Comparison of ENCODE assay signal across 8 cellular contexts in genomic region chr5:139660105-139660915, GRCh38. TPM values are rescaled to one million over a fixed set of nuclear protein-coding genes. Genes with fewer than 3 reads are reported as not detected.
DNase-seq lines count a peak whose midpoint lies in the region; ATAC-seq and TF ChIP-seq lines count a peak whose summit lies in the region.

No MANE protein-coding gene starts in this region.

- ATAC-seq in IMR-90 (ENCODE audit: low read depth) (peak; percentile 2), left lung (peak; percentile 71), HG02588 (IDR thresholded peaks at IDR 0.05; ENCODE audit: unreplicated experiment) (no peak), HG03439 (IDR thresholded peaks at IDR 0.05; ENCODE audit: unreplicated experiment) (no peak), GM18858 (IDR thresholded peaks at IDR 0.05; ENCODE audit: unreplicated experiment) (no peak)

- H3K4me1 ChIP-seq in IMR-90 (ENCODE audit: control insufficient read depth, insufficient read depth, low read length) = peaks cover 53% of the 10 kb centered on the region
- H3K4me1 ChIP-seq in breast epithelium = peaks cover 46 to 82% of the 10 kb centered on the region in 2 donors
- peaks cover 60 to 92% of the 10 kb centered on the region in 2 donors for H3K4me1 ChIP-seq in left lung
- H3K4me1 ChIP-seq in testis = peaks cover 55% of the 10 kb centered on the region

- H3K79me1 ChIP-seq in IMR-90 (ENCODE audit: low read depth in 1 of 2, low read length in 2 of 2) = peaks cover 40 to 89% of the 10 kb centered on the region in 2 experiments

- TF ChIP-seq POLR2A in IMR-90 (IDR thresholded peaks at IDR 0.05; ENCODE audit: low read depth, low read length) (no peak), breast epithelium (IDR thresholded peaks at IDR 0.05) (no peak), testis (IDR thresholded peaks at IDR 0.05) (no peak)

- H3K14ac ChIP-seq in IMR-90 (replicated peaks; ENCODE audit: low read depth, low read length) = peak overlapping the region; percentile 65

- no peak for TF ChIP-seq CTCF in IMR-90 (conservative IDR thresholded peaks at IDR 0.05; ENCODE audit: low read depth, low read length)
- no peak for TF ChIP-seq CTCF in breast epithelium (IDR thresholded peaks at IDR 0.05)
- no peak for TF ChIP-seq CTCF in left lung (IDR thresholded peaks at IDR 0.05)
- TF ChIP-seq CTCF in testis (IDR thresholded peaks at IDR 0.05) = no peak

- H3K4me2 ChIP-seq in IMR-90 (ENCODE audit: low read depth, low read length) = peak overlapping the region; percentile 73

- H3K56ac ChIP-seq in IMR-90 (ENCODE audit: extremely low read depth, insufficient read depth, low read length) = peak overlapping the region; percentile 67

- peak overlapping the region; percentile 66; the same call in 2 of the 3 replicates for H2BK15ac ChIP-seq in IMR-90 (ENCODE audit: low read depth, low read length)

- H4K91ac ChIP-seq in IMR-90 (ENCODE audit: insufficient read depth, low read depth, low read length) = peak overlapping the region; percentile 92

- in situ Hi-C loops in IMR-90 (cut with MboI; ENCODE audit: low sequenced_read_pairs) = no loop called here

- dilution Hi-C loops in IMR-90 (cut with HindIII; ENCODE audit: low sequenced_read_pairs, unreplicated experiment) = no loop called here

- H3K18ac ChIP-seq in IMR-90 (ENCODE audit: low read depth, low read length) = peak overlapping the region; percentile 87

- peak overlapping the region; percentile 90 for H3K4ac ChIP-seq in IMR-90 (ENCODE audit: low read depth, low read length)

- intact Hi-C loops in IMR-90 (cut with micrococcal nuclease) = no loop called here
- intact Hi-C loops in breast epithelium (cut with DNase I; ENCODE audit: low total_unique reads) = no loop called here
- intact Hi-C loops in left lung (cut with DNase I) = no loop called here
- intact Hi-C loops in testis (cut with DNase I; ENCODE audit: low total_unique reads) = no loop called here

- peak overlapping the region; percentile 85 for H2BK20ac ChIP-seq in IMR-90 (ENCODE audit: low read depth, low read length)

- H3K27ac ChIP-seq in IMR-90 (ENCODE audit: insufficient read depth, low read length) (peak overlapping the region; percentile 95), breast epithelium (peak overlapping the region; percentile 97), left lung (peak overlapping the region; percentile 79 to 83), testis (peak overlapping the region; percentile 68 to 81)

- BruUV-seq in IMR-90 (replicated peaks; lab: Mats Ljungman, UMichigan) = no TSS peak

- H3K23ac ChIP-seq in IMR-90 (ENCODE audit: low read depth, low read length) = peak overlapping the region; percentile 89

- peaks cover 42% of the 10 kb centered on the region for H3K9me1 ChIP-seq in IMR-90 (ENCODE audit: insufficient read depth, low read length)

- H3K4me3 ChIP-seq in IMR-90 (ENCODE audit: insufficient read depth, low read depth, low read length) (peak overlapping the region; percentile 6; the same call in 1 of the 2 replicates), breast epithelium (peak overlapping the region; percentile 20 to 48 (median 34)), left lung (peak overlapping the region in 1 of 2 donors; percentile 7), testis (no peak overlapping the region)

- WGBS in IMR-90 (ENCODE audit: extremely low coverage in 2 of 2, insufficient read length in 1 of 2), 2 experiments = 8% methylated on average over 2 of the region's 14 CpGs; no CpG with 5 or more reads in 1 of the 2 experiments
- WGBS in testis, 2 donors = 45 to 68% methylated on average over 5 to 14 of the region's 14 CpGs

- H2AFZ ChIP-seq in IMR-90 (replicated peaks; ENCODE audit: low read length, poor library complexity) = peak overlapping the region; percentile 87

- H2BK5ac ChIP-seq in IMR-90 (ENCODE audit: low read depth, low read length, poor library complexity, severe bottlenecking) = peak overlapping the region; percentile 99

- H3K36me3 ChIP-seq in IMR-90 (ENCODE audit: control insufficient read depth, insufficient read depth, low read length) (no peaks in the 10 kb centered on the region), breast epithelium (no peaks in the 10 kb centered on the region), left lung (no peaks in the 10 kb centered on the region), testis (ENCODE audit: low read depth, missing control alignments) (no peaks in the 10 kb centered on the region)

- POLR2A ChIA-PET in IMR-90 (lab: Charles Lee; ENCODE audit: unreplicated experiment) = interaction anchor here (0.5 to 1.0 kb wide), 4 partner anchors 12 to 1149 kb away, joined by 3 to 9 read pairs (median 5); partner anchors contain the start of gene CXXC5

- CTCF ChIA-PET in IMR-90 (lab: Yijun Ruan, JAX) = interaction anchor here (0.5 to 1.9 kb wide), 3 partner anchors 29 to 105 kb away, joined by 3 to 9 read pairs (median 3); no protein-coding TSS in a partner anchor

- H3K9me3 ChIP-seq in IMR-90 (ENCODE audit: control insufficient read depth, insufficient read depth, low read length) = no peaks in the 10 kb centered on the region
- no peaks in the 10 kb centered on the region for H3K9me3 ChIP-seq in breast epithelium
- H3K9me3 ChIP-seq in left lung = no peaks in the 10 kb centered on the region
- H3K9me3 ChIP-seq in testis = no peaks in the 10 kb centered on the region

- no peak for TF ChIP-seq RAD21 in IMR-90 (IDR thresholded peaks at IDR 0.05; ENCODE audit: low read length)

- peak overlapping the region; percentile 46 to 79 for H4K8ac ChIP-seq in IMR-90 (ENCODE audit: low read depth in 2 of 2, low read length in 2 of 2)

- peak overlapping the region; percentile 53 for H3K9ac ChIP-seq in IMR-90 (ENCODE audit: low read depth, low read length)

- peaks cover 4% of the 10 kb centered on the region; the same call in 1 of the 2 replicates for H4K20me1 ChIP-seq in IMR-90 (ENCODE audit: insufficient read depth, low read length)

- H2AK5ac ChIP-seq in IMR-90 (ENCODE audit: low read depth, low read length) = peak overlapping the region; percentile 87

- H2BK120ac ChIP-seq in IMR-90 (ENCODE audit: low read depth, low read length) = peak overlapping the region; percentile 78

- peak overlapping the region; percentile 98 for H2AK9ac ChIP-seq in IMR-90 (replicated peaks; ENCODE audit: low read depth, low read length, poor library complexity)

- peak overlapping the region; percentile 89 for H4K5ac ChIP-seq in IMR-90 (ENCODE audit: low read depth, low read length)

- H3K27me3 ChIP-seq in IMR-90 (ENCODE audit: control insufficient read depth, insufficient read depth, low read length) (no peaks in the 10 kb centered on the region), breast epithelium (no peaks in the 10 kb centered on the region), left lung (peaks cover 0 to 33% of the 10 kb centered on the region in 2 donors), testis (no peaks in the 10 kb centered on the region)

- DNase-seq in AG08395 (ENCODE audit: low spot score) (peak; percentile 35), IMR-90 (no peak), breast epithelium (ENCODE audit: low spot score in 2 of 2) (peak; percentile 91), left lung (peak; percentile 81 to 89), testis (peak; percentile 67)

TF ChIP-seq in IMR-90, 13 proteins besides CTCF, POLR2A, EP300 and RAD21:
- TF ChIP-seq CHD1 (IDR thresholded peaks at IDR 0.05; ENCODE audit: low read depth, low read length) = no peak
- no peak for TF ChIP-seq RFX5 (IDR thresholded peaks at IDR 0.05; ENCODE audit: low read depth, low read length)
- TF ChIP-seq SMC3 (IDR thresholded peaks at IDR 0.05; ENCODE audit: low read depth, low read length) = no peak
- no peak for TF ChIP-seq CEBPB (IDR thresholded peaks at IDR 0.05; ENCODE audit: low read depth, low read length)
- TF ChIP-seq MAFK (IDR thresholded peaks at IDR 0.05; ENCODE audit: low read depth, low read length) = no peak
- no peak for TF ChIP-seq FOS (IDR thresholded peaks at IDR 0.05; ENCODE audit: low read depth, low read length)
- no peak for TF ChIP-seq MXI1 (IDR thresholded peaks at IDR 0.05; ENCODE audit: borderline replicate concordance, low read depth, low read length)
- TF ChIP-seq MAZ (IDR thresholded peaks at IDR 0.05; ENCODE audit: borderline replicate concordance, low read depth, low read length) = no peak
- no peak for TF ChIP-seq RCOR1 (IDR thresholded peaks at IDR 0.05; ENCODE audit: insufficient replicate concordance, low read length)
- TF ChIP-seq USF2 (IDR thresholded peaks at IDR 0.05; ENCODE audit: low read depth, low read length) = no peak
- no peak for TF ChIP-seq NFE2L2 (IDR thresholded peaks at IDR 0.05; ENCODE audit: low read depth, low read length)
- TF ChIP-seq BHLHE40 (IDR thresholded peaks at IDR 0.05; ENCODE audit: low read depth, low read length) = no peak
- no peak for TF ChIP-seq ELK1 (IDR thresholded peaks at IDR 0.05; ENCODE audit: borderline replicate concordance, low read depth, low read length)

RNA-seq across cellular contexts. Expression of gene CXXC5, which starts 12.2 kb away (rescaled TPM):
- total RNA-seq in IMR-90 (2012; rRNA removed) = 24.9 and 30.8 TPM in 2 replicates
- polyA plus RNA-seq in IMR-90 (2012; rRNA removed) = 35.7 and 38.8 TPM in 2 replicates
- polyA plus RNA-seq in IMR-90 (2012; cell fraction: cytosol; rRNA removed) = 34.7 and 72.2 TPM in 2 replicates
- polyA plus RNA-seq in IMR-90 (2012; cell fraction: nucleus; rRNA removed; ENCODE audit: low replicate concordance) = 24.5 and 60.8 TPM in 2 replicates
- total RNA-seq in breast epithelium = 10 to 100 TPM; 33.9 to 66.9 (median 38.3) TPM
- 10 to 100 TPM; 24.5 to 29.6 TPM for total RNA-seq in left lung
- total RNA-seq in testis = 10 to 100 TPM; 71.1 to 78.3 TPM
- 94.7 TPM for polyA plus RNA-seq in testis (ENCODE audit: insufficient read depth, low read depth, low replicate concordance)

Comparison
In these comparisons a context has a peak if more than half of its experiments do, and no peak if none do; other contexts are left out.
1. ATAC-seq: peak in IMR-90 (single experiment) and left lung (single experiment); none in HG02588 (single experiment), HG03439 (single experiment) and GM18858 (single experiment).
2. H3K4me3 ChIP-seq: peak in IMR-90 (single experiment) and breast epithelium (3 of 3); none in testis (0 of 2).
3. Peak in every context shown above with its lines, with median percentiles within 50 percentile points of each other: H3K27ac ChIP-seq.